10 cellular contexts compared by ENCODE assay signal in the genomic region with DNA sequence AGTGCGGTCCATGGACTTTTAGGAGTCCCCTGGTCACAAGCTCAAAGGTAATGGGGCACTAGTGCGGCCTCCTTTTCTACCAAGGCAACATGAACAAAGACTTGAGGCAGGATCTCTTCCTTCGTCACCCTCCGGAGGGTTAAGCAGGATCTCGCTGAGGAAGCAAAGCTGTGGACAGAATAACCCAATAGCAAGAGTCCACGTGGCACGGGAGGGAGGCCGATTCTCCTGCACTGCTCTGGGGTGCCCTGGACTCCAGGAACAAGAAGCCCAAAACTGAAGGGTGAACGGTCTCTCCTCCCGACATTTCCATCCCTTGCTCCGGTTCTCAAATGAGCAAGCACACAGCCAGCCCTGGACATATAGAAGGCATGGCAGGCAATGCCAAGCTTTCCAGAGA. TPM values are rescaled to one million over a fixed set of nuclear protein-coding genes. Genes with fewer than 3 reads are reported as not detected.
DNase-seq lines count a peak whose midpoint lies in the region; ATAC-seq, FAIRE-seq and TF ChIP-seq lines count a peak whose summit lies in the region.
"Had no signal": no experiment of that assay in that cellular context is flagged by ENCODE, and none has a peak within 500 bp of the region (broad histone marks: within the 10 kb centered on the region; RNA-seq: fewer than 3 reads in every experiment).

No MANE protein-coding gene starts in this region.

- intact Hi-C loops in body of pancreas (cut with DNase I), result no loop called here
- intact Hi-C loops in lower lobe of right lung (cut with DNase I), result no loop called here

- 48 to 65% methylated on average over 7 to 11 of the region's 11 CpGs for WGBS in body of pancreas, 2 donors

- H3K36me3 Mint-ChIP-seq in T-helper 2 cell treated with Interferon-gamma antibody and Interleukin-4, amounts not matched to agents 5 μg/mL and 100 μg/mL, for 36 hours (ENCODE audit: low read depth), result peaks cover 59% of the 10 kb centered on the region

- no peaks in the 10 kb centered on the region for H3K27me3 ChIP-seq in body of pancreas
- H3K27me3 ChIP-seq in lower lobe of right lung (ENCODE audit: low read depth), result no peaks in the 10 kb centered on the region
- H3K27me3 ChIP-seq in stomach smooth muscle (ENCODE audit: control insufficient read depth in 1 of 2, insufficient read depth in 2 of 2, low read length in 2 of 2), result no peaks in the 10 kb centered on the region

- ATAC-seq in body of pancreas, result no peak
- no peak for ATAC-seq in lower lobe of right lung

- peaks cover 100% of the 10 kb centered on the region for H3K4me1 ChIP-seq in body of pancreas
- peaks cover 100% of the 10 kb centered on the region for H3K4me1 ChIP-seq in lower lobe of right lung
- peaks cover 99% of the 10 kb centered on the region for H3K4me1 ChIP-seq in stomach smooth muscle (ENCODE audit: control insufficient read depth, insufficient read depth, low read length)

- H3K4me3 Mint-ChIP-seq in T-helper 2 cell treated with Interferon-gamma antibody and Interleukin-4, amounts not matched to agents 5 μg/mL and 100 μg/mL, for 36 hours, result peak overlapping the region; percentile 72

- H3K9me3 ChIP-seq in body of pancreas (no peaks in the 10 kb centered on the region), lower lobe of right lung (no peaks in the 10 kb centered on the region), stomach smooth muscle (ENCODE audit: control insufficient read depth in 2 of 2, low read length in 2 of 2) (no peaks in the 10 kb centered on the region)

- H3K9ac ChIP-seq in stomach smooth muscle (ENCODE audit: low read length in 2 of 2), result peak overlapping the region; percentile 18 to 62

- TF ChIP-seq CTCF in body of pancreas (IDR thresholded peaks at IDR 0.05) (no peak), lower lobe of right lung (IDR thresholded peaks at IDR 0.05) (no peak)

- no peaks in the 10 kb centered on the region for H3K27me3 Mint-ChIP-seq in T-helper 2 cell treated with Interferon-gamma antibody and Interleukin-4, amounts not matched to agents 5 μg/mL and 100 μg/mL, for 36 hours (ENCODE audit: low read depth)

- TF ChIP-seq POLR2A in body of pancreas (IDR thresholded peaks at IDR 0.05), result no peak
- TF ChIP-seq POLR2A in H54 (IDR thresholded peaks at IDR 0.05; ENCODE audit: low read depth, low read length), result no peak

- no peak for FAIRE-seq in H54 (lab: Jason Lieb, UNC)
- FAIRE-seq: GM12891 had no signal

- H3K36me3 ChIP-seq in body of pancreas (replicated peaks in 1 of 2; ENCODE audit: insufficient read depth in 1 of 2, low read depth in 2 of 2), result no peaks in the 10 kb centered on the region
- peaks cover 7% of the 10 kb centered on the region for H3K36me3 ChIP-seq in lower lobe of right lung
- peaks cover 4 to 9% of the 10 kb centered on the region in 2 donors for H3K36me3 ChIP-seq in stomach smooth muscle (ENCODE audit: control insufficient read depth in 2 of 2, insufficient read depth in 2 of 2, low read length in 2 of 2)

- peak overlapping the region; percentile 94 for H3K27ac Mint-ChIP-seq in T-helper 2 cell treated with Interferon-gamma antibody and Interleukin-4, amounts not matched to agents 5 μg/mL and 100 μg/mL, for 36 hours

- no peaks in the 10 kb centered on the region for H3K9me3 Mint-ChIP-seq in T-helper 2 cell treated with Interferon-gamma antibody and Interleukin-4, amounts not matched to agents 5 μg/mL and 100 μg/mL, for 36 hours

- H3K27ac ChIP-seq in body of pancreas (peak overlapping the region; percentile 26 to 98 (median 92)), lower lobe of right lung (peak overlapping the region; percentile 66), stomach smooth muscle (ENCODE audit: low read length) (peak overlapping the region; percentile 77)

- DNase-seq in T-helper 2 cell treated with Interferon-gamma antibody and Interleukin-4, amounts not matched to agents 5 μg/mL and 100 μg/mL, for 36 hours (ENCODE audit: low spot score), result no peak
- DNase-seq in T-helper 2 cell (no peak), body of pancreas (peak in 1 of 4 donors; percentile 15), lower lobe of right lung (no peak), NCI-H1436 treated with DMSO at 0.1 percent for 48 hours (lab: John Stamatoyannopoulos, UW) (no peak), H54 (ENCODE audit: insufficient read length, low spot score) (no peak), SW 1271 (lab: John Stamatoyannopoulos, UW) (no peak)
- DNase-seq: RPMI8226 had no signal

- no peak overlapping the region for H3K4me3 ChIP-seq in body of pancreas
- peak overlapping the region; percentile 32 for H3K4me3 ChIP-seq in lower lobe of right lung
- peak overlapping the region; percentile 27 to 63 for H3K4me3 ChIP-seq in stomach smooth muscle (ENCODE audit: low read length in 2 of 2)

- H3K4me1 Mint-ChIP-seq in T-helper 2 cell treated with Interferon-gamma antibody and Interleukin-4, amounts not matched to agents 5 μg/mL and 100 μg/mL, for 36 hours (ENCODE audit: low read depth), result peaks cover 87% of the 10 kb centered on the region

RNA-seq across cellular contexts. Expression of a gene that starts 20.7 kb away (rescaled TPM):
- total RNA-seq in body of pancreas (100 to 1,000 TPM; 294 to 323 TPM), lower lobe of right lung (659 TPM)

Comparison
In these comparisons a context has a peak if more than half of its experiments do, and no peak if none do; other contexts are left out.
1. H3K4me3 ChIP-seq: peak in lower lobe of right lung (single experiment) and stomach smooth muscle (2 of 2); none in body of pancreas (0 of 2).
2. Peak in every context shown above with its lines, with median percentiles within 50 percentile points of each other: H3K27ac ChIP-seq.